13 cellular contexts compared by ENCODE assay signal in the genomic region with DNA sequence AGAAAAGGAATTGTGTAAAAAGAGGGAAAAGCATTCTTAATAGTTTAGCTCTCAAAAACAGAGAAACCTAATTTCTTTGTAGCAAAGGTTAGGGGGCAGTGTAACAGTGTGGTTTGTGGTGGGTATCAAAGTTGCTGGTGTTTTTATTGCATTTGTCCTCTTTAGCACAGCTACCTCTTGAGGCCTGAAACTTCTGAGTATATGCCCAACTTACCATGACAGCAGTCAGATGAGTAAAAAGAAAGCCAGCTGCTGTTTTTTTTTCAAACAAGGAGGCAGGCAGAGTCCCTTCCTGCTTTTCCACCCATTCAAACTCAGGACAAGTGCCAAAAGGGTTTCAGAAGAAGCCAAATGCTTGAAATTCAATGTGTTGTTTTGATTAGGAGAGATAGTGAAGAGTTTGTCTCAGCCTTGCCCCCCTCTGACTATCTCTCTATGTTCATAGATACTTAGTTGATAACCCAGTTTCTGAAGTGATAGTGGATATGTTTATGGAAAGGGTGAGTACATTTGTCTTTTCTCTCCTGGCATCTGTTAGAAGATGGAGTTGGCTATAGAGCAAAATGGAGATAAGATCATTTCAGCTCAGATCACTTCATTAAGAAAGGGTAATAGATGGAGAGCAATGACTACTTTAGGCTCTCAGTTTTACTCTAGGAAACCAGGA. TPM values are rescaled to one million over a fixed set of nuclear protein-coding genes. Genes with fewer than 3 reads are reported as not detected.
DNase-seq lines count a peak whose midpoint lies in the region; ATAC-seq and TF ChIP-seq lines count a peak whose summit lies in the region.
"Had no signal": no experiment of that assay in that cellular context is flagged by ENCODE, and none has a peak within 500 bp of the region (broad histone marks: within the 10 kb centered on the region; RNA-seq: fewer than 3 reads in every experiment).

No MANE protein-coding gene starts in this region.

- peak overlapping the region; percentile 72 for H3K4me3 Mint-ChIP-seq in activated T-helper 17 cell treated with anti-CD3 and anti-CD28 coated beads, Interleukin-2, amount 50 U/mL, for 72 hours
- H3K4me3 Mint-ChIP-seq: CD14-positive monocyte had no signal

- no peak for DNase-seq in activated naive CD4-positive, alpha-beta T cell treated with anti-CD3 and anti-CD28 coated beads, Interleukin-2, amount 50 U/mL, for 72 hours (ENCODE audit: low spot score in 2 of 2)
- no peak for DNase-seq in activated naive CD4-positive, alpha-beta T cell treated with anti-CD3 and anti-CD28 coated beads, Interleukin-2, amount 50 U/mL, for 16 hours
- DNase-seq in iris pigment epithelial cell (ENCODE audit: low read depth) (peak; percentile 48), upper lobe of right lung (no peak), substantia nigra (lab: John Stamatoyannopoulos, UW) (no peak), NOMO-1 treated with dmso at 0.1 percent for 144 hours (lab: John Stamatoyannopoulos, UW; ENCODE audit: unreplicated experiment) (no peak)
- DNase-seq: activated CD4-positive, alpha-beta T cell treated with anti-CD3 and anti-CD28 coated beads for 4 hours; cerebellar nuclear complex; NCI-H1092 had no signal

- no peaks in the 10 kb centered on the region for H3K9me3 Mint-ChIP-seq in activated naive CD4-positive, alpha-beta T cell treated with anti-CD3 and anti-CD28 coated beads, Interleukin-2, amount 50 U/mL, for 72 hours
- no peaks in the 10 kb centered on the region for H3K9me3 Mint-ChIP-seq in activated T-helper 17 cell treated with anti-CD3 and anti-CD28 coated beads, Interleukin-2, amount 50 U/mL, for 72 hours
- H3K9me3 Mint-ChIP-seq: CD14-positive monocyte had no signal

- no peaks in the 10 kb centered on the region for H3K27me3 Mint-ChIP-seq in activated T-helper 17 cell treated with anti-CD3 and anti-CD28 coated beads, Interleukin-2, amount 50 U/mL, for 72 hours

- H3K4me1 Mint-ChIP-seq in activated T-helper 17 cell treated with anti-CD3 and anti-CD28 coated beads, Interleukin-2, amount 50 U/mL, for 72 hours, result peaks cover 40% of the 10 kb centered on the region

- no peak overlapping the region for H3K4me3 ChIP-seq in upper lobe of right lung

- H3K27me3 ChIP-seq in upper lobe of right lung, result no peaks in the 10 kb centered on the region

- H3K9me3 ChIP-seq in upper lobe of right lung, result no peaks in the 10 kb centered on the region

- peaks cover 27% of the 10 kb centered on the region for H3K4me1 ChIP-seq in upper lobe of right lung

- H3K36me3 Mint-ChIP-seq in activated naive CD4-positive, alpha-beta T cell treated with anti-CD3 and anti-CD28 coated beads, Interleukin-2, amount 50 U/mL, for 72 hours, result peaks cover 5 to 6% of the 10 kb centered on the region in 2 donors
- H3K36me3 Mint-ChIP-seq in activated T-helper 17 cell treated with anti-CD3 and anti-CD28 coated beads, Interleukin-2, amount 50 U/mL, for 72 hours (ENCODE audit: low read depth), result peaks cover 43% of the 10 kb centered on the region

- H3K27ac Mint-ChIP-seq in activated naive CD4-positive, alpha-beta T cell treated with anti-CD3 and anti-CD28 coated beads, Interleukin-2, amount 50 U/mL, for 72 hours, result peak overlapping the region; percentile 94 to 95
- peak overlapping the region; percentile 96 for H3K27ac Mint-ChIP-seq in activated T-helper 17 cell treated with anti-CD3 and anti-CD28 coated beads, Interleukin-2, amount 50 U/mL, for 72 hours

- intact Hi-C loops in upper lobe of right lung (cut with DNase I), result no loop called here

- H3K27ac ChIP-seq in upper lobe of right lung (peak overlapping the region; percentile 11), substantia nigra (ENCODE audit: low read depth, low read length, poor library complexity, severe bottlenecking) (no peak overlapping the region)

- no peak for TF ChIP-seq CTCF in upper lobe of right lung (IDR thresholded peaks at IDR 0.05)

- ATAC-seq in activated naive CD4-positive, alpha-beta T cell treated with anti-CD3 and anti-CD28 coated beads, Interleukin-2, amount 50 U/mL, for 72 hours, result peak; percentile 61 to 65
- peak; percentile 68 for ATAC-seq in activated T-helper 17 cell treated with anti-CD3 and anti-CD28 coated beads, Interleukin-2, amount 50 U/mL, for 72 hours (replicated peaks)
- no peak for ATAC-seq in upper lobe of right lung
- no peak for ATAC-seq in HG03135 (IDR thresholded peaks at IDR 0.05; ENCODE audit: unreplicated experiment)
- ATAC-seq: Panc1 had no signal

- H3K36me3 ChIP-seq in upper lobe of right lung, result peaks cover 15% of the 10 kb centered on the region

RNA-seq across cellular contexts. Expression of a gene that starts 23.1 kb away (rescaled TPM):
- 10 to 100 TPM; 32.1 to 44.2 TPM for total RNA-seq in activated naive CD4-positive, alpha-beta T cell treated with anti-CD3 and anti-CD28 coated beads, Interleukin-2, amount 50 U/mL, for 72 hours
- total RNA-seq in activated T-helper 17 cell treated with anti-CD3 and anti-CD28 coated beads, Interleukin-2, amount 50 U/mL, for 72 hours, result 10 to 100 TPM; 28.5 to 38.9 TPM
- total RNA-seq in upper lobe of right lung, result 38.5 TPM

RNA-seq across cellular contexts. Expression of a gene that starts 27.2 kb away (rescaled TPM):
- not detected for total RNA-seq in activated naive CD4-positive, alpha-beta T cell treated with anti-CD3 and anti-CD28 coated beads, Interleukin-2, amount 50 U/mL, for 72 hours
- under 1 TPM in 1 of 2 donors, not detected in 1; 0.17 TPM for total RNA-seq in activated T-helper 17 cell treated with anti-CD3 and anti-CD28 coated beads, Interleukin-2, amount 50 U/mL, for 72 hours
- not detected for total RNA-seq in upper lobe of right lung

RNA-seq across cellular contexts. Expression of a gene that starts 42.4 kb away (rescaled TPM):
- under 1 TPM in 1 of 2 donors, not detected in 1; 0.50 TPM for total RNA-seq in activated naive CD4-positive, alpha-beta T cell treated with anti-CD3 and anti-CD28 coated beads, Interleukin-2, amount 50 U/mL, for 72 hours
- under 1 TPM; 0.24 to 0.32 TPM for total RNA-seq in activated T-helper 17 cell treated with anti-CD3 and anti-CD28 coated beads, Interleukin-2, amount 50 U/mL, for 72 hours
- total RNA-seq in upper lobe of right lung, result 0.87 TPM

Comparison
In these comparisons a context has a peak if more than half of its experiments do, and no peak if none do; other contexts are left out.
1. ATAC-seq: peak in activated naive CD4-positive, alpha-beta T cell treated with anti-CD3 and anti-CD28 coated beads, Interleukin-2, amount 50 U/mL, for 72 hours (2 of 2) and activated T-helper 17 cell treated with anti-CD3 and anti-CD28 coated beads, Interleukin-2, amount 50 U/mL, for 72 hours (single experiment); none in upper lobe of right lung (single experiment) and HG03135 (single experiment).